8 cellular contexts compared by ENCODE assay signal in the genomic region with DNA sequence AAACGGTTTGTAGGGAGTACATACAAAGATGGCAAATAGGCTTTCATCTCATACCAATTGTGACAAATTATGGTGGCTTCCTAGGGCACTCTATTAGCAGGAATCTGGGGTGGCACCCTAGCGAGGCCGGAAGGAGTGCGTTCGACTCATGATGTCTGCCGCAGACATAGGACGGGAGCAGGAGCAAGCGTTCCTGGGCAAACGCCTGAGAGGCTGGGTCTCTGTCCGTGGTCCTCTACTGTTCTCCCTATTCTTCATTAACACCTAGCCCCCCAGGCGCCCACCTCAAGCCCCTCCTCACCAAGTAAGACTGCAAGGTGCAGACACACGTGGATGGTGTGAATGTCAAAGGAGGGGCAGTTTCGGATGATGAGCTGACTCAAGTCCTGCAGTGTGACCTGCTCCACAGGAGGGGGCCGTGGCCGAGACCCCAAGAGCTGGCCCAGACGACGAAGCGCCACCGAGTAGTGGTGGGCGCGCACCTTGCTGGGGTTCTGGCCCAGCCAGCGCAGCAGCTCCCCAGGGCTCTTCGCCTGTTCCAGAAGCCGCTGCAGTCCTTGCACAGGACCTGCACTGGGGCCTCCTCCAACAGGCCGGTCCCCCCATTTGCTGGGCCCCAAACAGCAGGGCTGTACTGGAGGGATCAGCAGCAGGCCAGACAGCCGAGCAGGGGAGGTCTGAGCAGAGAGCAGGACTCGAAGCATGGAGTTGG. TPM values are rescaled to one million over a fixed set of nuclear protein-coding genes. Genes with fewer than 3 reads are reported as not detected.
A peak's percentile ranks its signal among the peaks of the same experiment; 100 is the strongest.
DNase-seq lines count a peak whose midpoint lies in the region; ATAC-seq and TF ChIP-seq lines count a peak whose summit lies in the region.

No MANE protein-coding gene starts in this region.

- H3K27me3 Mint-ChIP-seq in stimulated activated naive CD8-positive, alpha-beta T cell treated with anti-CD3 and anti-CD28 coated beads, Interleukin-15, Interleukin-2, amounts not matched to agents 100 ng/mL and 50 ng/mL, for 24 hours: no peaks in the 10 kb centered on the region
- no peaks in the 10 kb centered on the region for H3K27me3 Mint-ChIP-seq in mesothelial cell of epicardium (ENCODE audit: low read depth)

- no TSS peak for BruUV-seq in mammary epithelial cell (replicated peaks; lab: Mats Ljungman, UMichigan)

- TF ChIP-seq CTCF in mammary epithelial cell (conservative IDR thresholded peaks at IDR 0.05 in 1 of 2, IDR thresholded peaks at IDR 0.05 in 1 of 2; ENCODE audit: extremely low read depth in 1 of 2, insufficient read depth in 1 of 2, low read depth in 1 of 2, low read length in 2 of 2) (no peak), mesothelial cell of epicardium (IDR thresholded peaks at IDR 0.05; ENCODE audit: unreplicated experiment) (no peak)

- DNase-seq in stimulated activated naive CD8-positive, alpha-beta T cell treated with anti-CD3 and anti-CD28 coated beads, Interleukin-15, Interleukin-2, amounts not matched to agents 100 U/mL and 50 U/mL, for 24 hours: no peak
- DNase-seq in mammary epithelial cell (no peak), mesothelial cell of epicardium (ENCODE audit: low spot score in 2 of 2, unreplicated experiment in 2 of 2) (no peak), germinal center (ENCODE audit: low spot score) (no peak), retina (no peak), NCI-H2107 (lab: John Stamatoyannopoulos, UW) (no peak)

- no peak overlapping the region for H3K27ac ChIP-seq in mammary epithelial cell (ENCODE audit: insufficient read depth, low read depth, low read length)

- no peak overlapping the region for H2AFZ ChIP-seq in mammary epithelial cell (ENCODE audit: low read depth, low read length)

- 79% methylated on average over 16 of the region's 27 CpGs for WGBS in mammary epithelial cell (ENCODE audit: low coverage, missing lambda C conversion rate)

- peaks cover 39% of the 10 kb centered on the region for H3K4me1 Mint-ChIP-seq in stimulated activated naive CD8-positive, alpha-beta T cell treated with anti-CD3 and anti-CD28 coated beads, Interleukin-15, Interleukin-2, amounts not matched to agents 100 ng/mL and 50 ng/mL, for 24 hours (ENCODE audit: low read depth)
- peaks cover 33% of the 10 kb centered on the region for H3K4me1 Mint-ChIP-seq in mesothelial cell of epicardium

- in situ Hi-C loops in mammary epithelial cell (cut with MboI; ENCODE audit: low sequenced_read_pairs in 2 of 2): no loop called here

- H3K27me3 ChIP-seq in mammary epithelial cell (ENCODE audit: insufficient read depth, low read length): no peaks in the 10 kb centered on the region

- no peak for ATAC-seq in stimulated activated naive CD8-positive, alpha-beta T cell treated with anti-CD3 and anti-CD28 coated beads, Interleukin-15, Interleukin-2, amounts not matched to agents 100 U/mL and 50 U/mL, for 24 hours
- ATAC-seq in GM18519 (IDR thresholded peaks at IDR 0.05; ENCODE audit: low FRiP score, unreplicated experiment): no peak

- intact Hi-C loops in mammary epithelial cell (cut with micrococcal nuclease): no loop called here

- dilution Hi-C loops in mammary epithelial cell (cut with HindIII; ENCODE audit: low sequenced_read_pairs): no loop called here

- CTCF ChIA-PET in mammary epithelial cell (lab: Charles Lee; ENCODE audit: low non-redundant PET): no interaction called here

- peaks cover 31% of the 10 kb centered on the region for H3K4me1 ChIP-seq in mammary epithelial cell (ENCODE audit: insufficient read depth, low read length)

- peak overlapping the region; percentile 91 for H3K4me3 Mint-ChIP-seq in stimulated activated naive CD8-positive, alpha-beta T cell treated with anti-CD3 and anti-CD28 coated beads, Interleukin-15, Interleukin-2, amounts not matched to agents 100 ng/mL and 50 ng/mL, for 24 hours
- H3K4me3 Mint-ChIP-seq in mesothelial cell of epicardium: peak overlapping the region; percentile 71

- H3K9me3 Mint-ChIP-seq in stimulated activated naive CD8-positive, alpha-beta T cell treated with anti-CD3 and anti-CD28 coated beads, Interleukin-15, Interleukin-2, amounts not matched to agents 100 ng/mL and 50 ng/mL, for 24 hours: no peaks in the 10 kb centered on the region
- no peaks in the 10 kb centered on the region for H3K9me3 Mint-ChIP-seq in mesothelial cell of epicardium

- H3K9ac ChIP-seq in mammary epithelial cell (ENCODE audit: insufficient read depth, low read length): peak overlapping the region; percentile 73

- H3K79me2 ChIP-seq in mammary epithelial cell (ENCODE audit: insufficient read depth, low read length): peaks cover 42% of the 10 kb centered on the region

- H3K4me2 ChIP-seq in mammary epithelial cell (ENCODE audit: insufficient read depth, low read depth, low read length): peak overlapping the region; percentile 92

- H3K36me3 ChIP-seq in mammary epithelial cell (ENCODE audit: insufficient read depth, low read length): peaks cover 4% of the 10 kb centered on the region

- peak overlapping the region; percentile 71 to 94 (median 80) for H3K4me3 ChIP-seq in mammary epithelial cell (replicated peaks in 1 of 3; ENCODE audit: insufficient read depth in 1 of 3, low read depth in 2 of 3, low read length in 3 of 3)

- no peaks in the 10 kb centered on the region for H4K20me1 ChIP-seq in mammary epithelial cell (ENCODE audit: insufficient read depth, low read length)

- H3K9me3 ChIP-seq in mammary epithelial cell (replicated peaks; ENCODE audit: insufficient read depth, low read length): no peaks in the 10 kb centered on the region

- peaks cover 30% of the 10 kb centered on the region for H3K36me3 Mint-ChIP-seq in stimulated activated naive CD8-positive, alpha-beta T cell treated with anti-CD3 and anti-CD28 coated beads, Interleukin-15, Interleukin-2, amounts not matched to agents 100 ng/mL and 50 ng/mL, for 24 hours (ENCODE audit: low read depth)
- peaks cover 11% of the 10 kb centered on the region for H3K36me3 Mint-ChIP-seq in mesothelial cell of epicardium

- H3K27ac Mint-ChIP-seq in stimulated activated naive CD8-positive, alpha-beta T cell treated with anti-CD3 and anti-CD28 coated beads, Interleukin-15, Interleukin-2, amounts not matched to agents 100 ng/mL and 50 ng/mL, for 24 hours: peak overlapping the region; percentile 80
- peak overlapping the region; percentile 83 for H3K27ac Mint-ChIP-seq in mesothelial cell of epicardium

RNA-seq across cellular contexts. Expression of a gene that starts 1.3 kb away (rescaled TPM):
- total RNA-seq in mammary epithelial cell: 10 to 100 TPM; 49.7 to 68.8 TPM
- 52.4 TPM for polyA plus RNA-seq in mammary epithelial cell
- 51.5 TPM for polyA minus RNA-seq in mammary epithelial cell
- 86.8 to 97.6 TPM (median 92.5 TPM) in 3 replicates for total RNA-seq in mesothelial cell of epicardium

RNA-seq across cellular contexts. Expression of a gene that starts 3.9 kb away (rescaled TPM):
- total RNA-seq in mammary epithelial cell (10 to 100 TPM; 16.8 to 38.1 TPM), mesothelial cell of epicardium (34.7 to 38.4 TPM (median 36.5 TPM) in 3 replicates)
- polyA plus RNA-seq in mammary epithelial cell: 28.4 TPM
- polyA minus RNA-seq in mammary epithelial cell: 14.4 TPM

RNA-seq across cellular contexts. Expression of a gene that starts 6.9 kb away (rescaled TPM):
- total RNA-seq in mammary epithelial cell (100 to 1,000 TPM; 118 to 163 TPM), mesothelial cell of epicardium (134 to 146 TPM (median 141 TPM) in 3 replicates)
- 91.6 TPM for polyA plus RNA-seq in mammary epithelial cell
- polyA minus RNA-seq in mammary epithelial cell: 114 TPM

RNA-seq across cellular contexts. Expression of a gene that starts 20.0 kb away (rescaled TPM):
- total RNA-seq in mammary epithelial cell (100 to 1,000 TPM in 1 of 2 donors, 10 to 100 TPM in 1; 46.5 to 138 TPM), mesothelial cell of epicardium (236 to 249 TPM (median 243 TPM) in 3 replicates)
- polyA plus RNA-seq in mammary epithelial cell: 57.9 TPM
- 150 TPM for polyA minus RNA-seq in mammary epithelial cell

RNA-seq across cellular contexts. Expression of a gene that starts 21.7 kb away (rescaled TPM):
- total RNA-seq in mammary epithelial cell: 10 to 100 TPM; 12.3 to 18.1 TPM
- polyA plus RNA-seq in mammary epithelial cell: 26.1 TPM
- polyA minus RNA-seq in mammary epithelial cell: 31.3 TPM
- total RNA-seq in mesothelial cell of epicardium: 17.0 to 17.5 TPM (median 17.4 TPM) in 3 replicates
